Comparison of ENCODE assay signal across 1 cellular context in genomic region chr19:36214388-36215275, GRCh38.
TF ChIP-seq lines count a peak whose summit lies in the region.

Gene ZNF146, plus strand, starts transcription at chr19:36215106. Its CDS starts 21,335 bp downstream, at chr19:36236441.
Gene ZNF565, minus strand, starts transcription at chr19:36214665. Its CDS starts 12,680 bp downstream, at chr19:36201985.

TF ChIP-seq in HEK293, 187 proteins besides CTCF, POLR2A, EP300 and RAD21 (continued from another document and continues in another):
- peak; percentile 86 for TF ChIP-seq PATZ1 (tag by site-specific recombination; IDR thresholded peaks at IDR 0.05)
- peak; percentile 83 for TF ChIP-seq ZBTB7A (tag by site-specific recombination; IDR thresholded peaks at IDR 0.05; ENCODE audit: low read depth)
- TF ChIP-seq ZNF350 (tag by site-specific recombination; IDR thresholded peaks at IDR 0.05) = no peak
- TF ChIP-seq ZNF791 (tag by site-specific recombination; IDR thresholded peaks at IDR 0.05) = no peak
- TF ChIP-seq ZNF621 (tag by site-specific recombination; IDR thresholded peaks at IDR 0.05) = no peak
- peak; percentile 90 for TF ChIP-seq ATF2 (tag by site-specific recombination; IDR thresholded peaks at IDR 0.05; ENCODE audit: low read depth)
- TF ChIP-seq ZNF704 (tag by site-specific recombination; IDR thresholded peaks at IDR 0.05) = no peak
- TF ChIP-seq ZNF335 (tag by site-specific recombination; conservative IDR thresholded peaks at IDR 0.05) = peak; percentile 100
- peak; percentile 56 for TF ChIP-seq ZNF518A (tag by site-specific recombination; conservative IDR thresholded peaks at IDR 0.05; ENCODE audit: low read depth)
- TF ChIP-seq ZNF747 (tag by site-specific recombination; IDR thresholded peaks at IDR 0.05) = no peak
- TF ChIP-seq PRDM2 (tag by site-specific recombination; IDR thresholded peaks at IDR 0.05; ENCODE audit: borderline replicate concordance) = no peak
- no peak for TF ChIP-seq ZNF114 (tag by site-specific recombination; IDR thresholded peaks at IDR 0.05)
- TF ChIP-seq ZNF585B (tag by site-specific recombination; IDR thresholded peaks at IDR 0.05) = no peak
- no peak for TF ChIP-seq BCL6B (tag by site-specific recombination; IDR thresholded peaks at IDR 0.05)
- peak; percentile 91 for TF ChIP-seq ZNF610 (tag by site-specific recombination; IDR thresholded peaks at IDR 0.05; ENCODE audit: borderline replicate concordance)
- TF ChIP-seq ZFP3 (tag by site-specific recombination; IDR thresholded peaks at IDR 0.05; ENCODE audit: low read depth) = no peak
- TF ChIP-seq ZNF184 (tag by site-specific recombination; IDR thresholded peaks at IDR 0.05) = no peak
- peak; percentile 90 for TF ChIP-seq GLIS1 (tag by site-specific recombination; IDR thresholded peaks at IDR 0.05)
- TF ChIP-seq ZNF664 (tag by site-specific recombination; IDR thresholded peaks at IDR 0.05) = no peak
- TF ChIP-seq ZNF23 (tag by site-specific recombination; IDR thresholded peaks at IDR 0.05; ENCODE audit: borderline replicate concordance) = no peak
- peak; percentile 98 for TF ChIP-seq REPIN1 (tag by site-specific recombination; IDR thresholded peaks at IDR 0.05; ENCODE audit: low read depth)
- no peak for TF ChIP-seq ZNF169 (tag by site-specific recombination; IDR thresholded peaks at IDR 0.05)
- TF ChIP-seq ZNF214 (tag by site-specific recombination; IDR thresholded peaks at IDR 0.05; ENCODE audit: borderline replicate concordance) = no peak
- TF ChIP-seq OSR2 (tag by site-specific recombination; IDR thresholded peaks at IDR 0.05) = peak; percentile 10; the same call in 1 of the 2 replicates
- TF ChIP-seq ZNF426 (tag by site-specific recombination; IDR thresholded peaks at IDR 0.05) = no peak
- TF ChIP-seq GLI4 (tag by site-specific recombination; IDR thresholded peaks at IDR 0.05) = no peak
- no peak for TF ChIP-seq ELK4 (IDR thresholded peaks at IDR 0.05; ENCODE audit: borderline replicate concordance, low read depth, low read length)
- TF ChIP-seq ZNF138 (tag by site-specific recombination; IDR thresholded peaks at IDR 0.05; ENCODE audit: borderline replicate concordance) = no peak
- TF ChIP-seq ZNF785 (tag by site-specific recombination; IDR thresholded peaks at IDR 0.05) = no peak
- peak; percentile 96 for TF ChIP-seq ZEB2 (tag by site-specific recombination; IDR thresholded peaks at IDR 0.05)
- peak; percentile 100 for TF ChIP-seq SP3 (tag by site-specific recombination; IDR thresholded peaks at IDR 0.05)
- peak; percentile 78; the same call in 1 of the 2 replicates for TF ChIP-seq ZNF692 (tag by site-specific recombination; IDR thresholded peaks at IDR 0.05)
- peak; percentile 96 for TF ChIP-seq ZNF341 (tag by site-specific recombination; IDR thresholded peaks at IDR 0.05; ENCODE audit: low read depth)
- no peak for TF ChIP-seq SALL2 (tag by site-specific recombination; IDR thresholded peaks at IDR 0.05; ENCODE audit: borderline replicate concordance)
- TF ChIP-seq ZNF670 (tag by site-specific recombination; IDR thresholded peaks at IDR 0.05; ENCODE audit: low read depth) = no peak
- TF ChIP-seq GLI2 (tag by site-specific recombination; IDR thresholded peaks at IDR 0.05; ENCODE audit: borderline replicate concordance, low read depth) = no peak
- no peak; the same call in 1 of the 2 replicates for TF ChIP-seq ZNF398 (tag by site-specific recombination; IDR thresholded peaks at IDR 0.05)
